ENCODE assay signal across 1 cellular context in the genomic region with DNA sequence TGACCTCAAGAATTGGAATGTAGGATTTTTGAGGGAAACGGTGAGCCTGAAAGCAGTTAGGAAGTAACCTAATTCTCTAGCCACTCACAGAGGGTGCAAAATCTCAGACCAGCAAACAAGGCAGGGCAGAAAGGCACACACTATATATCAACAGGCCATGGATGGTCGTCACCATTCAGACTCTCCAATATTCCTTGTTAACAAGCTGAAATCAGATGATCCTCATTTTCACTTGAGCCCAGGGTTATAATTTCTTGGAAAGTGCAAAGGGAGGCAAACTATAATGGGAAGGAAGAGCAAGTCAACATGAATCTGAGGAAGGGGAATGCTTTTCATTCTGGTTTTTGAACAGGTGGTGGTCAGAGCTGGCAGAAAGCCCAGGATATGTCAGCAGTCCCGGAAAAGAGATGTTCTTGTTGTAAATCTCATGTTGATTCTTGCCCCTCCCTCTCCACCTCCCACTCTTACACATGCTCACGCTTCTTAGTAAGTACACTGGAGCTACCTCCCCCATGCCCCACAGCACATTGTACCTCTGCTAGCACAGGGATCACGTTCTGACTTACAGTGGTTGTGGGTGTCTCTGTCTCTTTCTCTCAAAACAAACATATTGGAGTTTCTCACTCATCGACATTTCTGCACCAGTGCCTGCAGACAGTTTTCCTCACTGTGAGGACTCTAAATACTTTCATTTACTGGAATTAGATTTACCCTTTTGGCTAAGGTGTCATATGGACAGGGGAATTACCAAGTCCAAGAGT.
TF ChIP-seq lines count a peak whose summit lies in the region.

No MANE protein-coding gene starts in this region.

TF ChIP-seq in K562, 482 proteins besides CTCF, POLR2A, EP300 and RAD21 (continued from another document and continues in another):
- TF ChIP-seq, protein P1, sequence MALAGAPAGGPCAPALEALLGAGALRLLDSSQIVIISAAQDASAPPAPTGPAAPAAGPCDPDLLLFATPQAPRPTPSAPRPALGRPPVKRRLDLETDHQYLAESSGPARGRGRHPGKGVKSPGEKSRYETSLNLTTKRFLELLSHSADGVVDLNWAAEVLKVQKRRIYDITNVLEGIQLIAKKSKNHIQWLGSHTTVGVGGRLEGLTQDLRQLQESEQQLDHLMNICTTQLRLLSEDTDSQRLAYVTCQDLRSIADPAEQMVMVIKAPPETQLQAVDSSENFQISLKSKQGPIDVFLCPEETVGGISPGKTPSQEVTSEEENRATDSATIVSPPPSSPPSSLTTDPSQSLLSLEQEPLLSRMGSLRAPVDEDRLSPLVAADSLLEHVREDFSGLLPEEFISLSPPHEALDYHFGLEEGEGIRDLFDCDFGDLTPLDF (CRISPR knock-in tag; IDR thresholded peaks at IDR 0.05), result no peak
- TF ChIP-seq TEAD4 (IDR thresholded peaks at IDR 0.05; ENCODE audit: low read length) (peak; percentile 63; the same call in 1 of the 2 replicates), TEAD4 (CRISPR knock-in tag; IDR thresholded peaks at IDR 0.05; ENCODE audit: borderline replicate concordance) (no peak), KLF16 (IDR thresholded peaks at IDR 0.05) (peak; percentile 81), FOXP1 (CRISPR knock-in tag; IDR thresholded peaks at IDR 0.05) (no peak), KAT7 (CRISPR knock-in tag; IDR thresholded peaks at IDR 0.05; ENCODE audit: borderline replicate concordance) (no peak), BHLHE40 (IDR thresholded peaks at IDR 0.05; ENCODE audit: low read length) (peak; percentile 98), TRIM24 (IDR thresholded peaks at IDR 0.05) (peak; percentile 48 to 60; a peak in 2 of 4 replicates), TAL1 (IDR thresholded peaks at IDR 0.05) (peak; percentile 35; the same call in 1 of the 2 replicates), FOXK2 (conservative IDR thresholded peaks at IDR 0.05 in 1 of 2, IDR thresholded peaks at IDR 0.05 in 1 of 2; ENCODE audit: low read depth in 2 of 2) (peak; percentile 81 to 84), JUND (IDR thresholded peaks at IDR 0.05; ENCODE audit: borderline replicate concordance, low read depth, low read length) (peak; percentile 66), JUND (tag; IDR thresholded peaks at IDR 0.05; ENCODE audit: borderline replicate concordance, low read depth, low read length) (peak; percentile 81; the same call in 2 of the 3 replicates), MYC (IDR thresholded peaks at IDR 0.05; ENCODE audit: low read depth, low read length) (peak; percentile 78), MYC (CRISPR knock-in tag; IDR thresholded peaks at IDR 0.05; ENCODE audit: borderline replicate concordance, low read depth) (no peak), MTA3 (IDR thresholded peaks at IDR 0.05; ENCODE audit: borderline replicate concordance) (peak; percentile 25; the same call in 1 of the 2 replicates), DNMT1 (IDR thresholded peaks at IDR 0.05) (no peak), ZNF778 (CRISPR knock-in tag; IDR thresholded peaks at IDR 0.05) (no peak), ZNF282 (CRISPR knock-in tag; IDR thresholded peaks at IDR 0.05) (no peak), NRF1 (conservative IDR thresholded peaks at IDR 0.05 in 1 of 2, IDR thresholded peaks at IDR 0.05 in 1 of 2) (peak; percentile 86 to 88), POLR2AphosphoS5 (IDR thresholded peaks at IDR 0.05; ENCODE audit: control insufficient read depth, insufficient read depth, low read depth, low read length) (0 out of 2 replicates have a peak, but pooled peaks have one; percentile 22), TCFL5 (CRISPR knock-in tag; conservative IDR thresholded peaks at IDR 0.05) (no peak), L3MBTL2 (IDR thresholded peaks at IDR 0.05) (peak; percentile 41; the same call in 1 of the 2 replicates), ZNF253 (CRISPR knock-in tag; conservative IDR thresholded peaks at IDR 0.05) (no peak), JUN (IDR thresholded peaks at IDR 0.05; ENCODE audit: borderline replicate concordance, low read depth, low read length) (peak; percentile 37; the same call in 1 of the 2 replicates), JUN (CRISPR knock-in tag; IDR thresholded peaks at IDR 0.05; ENCODE audit: borderline replicate concordance) (no peak), HMGN3 (IDR thresholded peaks at IDR 0.05; ENCODE audit: borderline replicate concordance, extremely low read depth, insufficient read length, low read depth, low read length) (peak; percentile 36), ETV6 (IDR thresholded peaks at IDR 0.05; ENCODE audit: borderline replicate concordance in 1 of 2, low read depth in 2 of 2, low read length in 1 of 2) (0 out of 4 replicates have a peak, but pooled peaks of 1 of the 2 experiments have one; percentile 41), ETV6 (CRISPR knock-in tag; IDR thresholded peaks at IDR 0.05; ENCODE audit: borderline replicate concordance) (no peak), ZBTB17 (CRISPR knock-in tag; IDR thresholded peaks at IDR 0.05) (no peak), ESRRA (IDR thresholded peaks at IDR 0.05; ENCODE audit: borderline replicate concordance, low read depth) (peak; percentile 33; the same call in 1 of the 2 replicates), FOXK1 (CRISPR knock-in tag; IDR thresholded peaks at IDR 0.05; ENCODE audit: borderline replicate concordance) (no peak), SNRNP70 (optimal IDR thresholded peaks at IDR 0.05; ENCODE audit: low read depth, low read length) (no peak), ZNF24 (IDR thresholded peaks at IDR 0.05) (no peak), STAT5A (IDR thresholded peaks at IDR 0.05; ENCODE audit: borderline replicate concordance, low read length) (peak; percentile 39; the same call in 1 of the 2 replicates), SMARCC2 (IDR thresholded peaks at IDR 0.05; ENCODE audit: low read depth) (peak; percentile 72), RCOR1 (IDR thresholded peaks at IDR 0.05; ENCODE audit: borderline replicate concordance in 1 of 2, low read depth in 2 of 2, low read length in 2 of 2) (peak in 1 of 2 experiments; percentile 93; a peak in 2 of 4 replicates), NCOR1 (IDR thresholded peaks at IDR 0.05) (peak; percentile 42; the same call in 1 of the 2 replicates), RBM34 (IDR thresholded peaks at IDR 0.05; ENCODE audit: borderline replicate concordance, insufficient read depth, low read length) (no peak), ETV1 (tag; conservative IDR thresholded peaks at IDR 0.05; ENCODE audit: low read depth) (peak; percentile 79), LEF1 (IDR thresholded peaks at IDR 0.05) (peak; percentile 88), ZEB2 (IDR thresholded peaks at IDR 0.05) (peak; percentile 80; the same call in 1 of the 2 replicates), TCF3 (CRISPR knock-in tag; IDR thresholded peaks at IDR 0.05) (peak; percentile 52), ZNF583 (CRISPR knock-in tag; IDR thresholded peaks at IDR 0.05) (no peak), ATF7 (IDR thresholded peaks at IDR 0.05) (peak; percentile 60), CREB1 (IDR thresholded peaks at IDR 0.05) (0 out of 2 replicates have a peak, but pooled peaks have one; percentile 35), CREB1 (CRISPR knock-in tag; IDR thresholded peaks at IDR 0.05) (no peak), SOX6 (IDR thresholded peaks at IDR 0.05) (peak; percentile 87), RNF2 (IDR thresholded peaks at IDR 0.05) (peak; percentile 73), HDAC2 (IDR thresholded peaks at IDR 0.05) (peak; percentile 80; the same call in 1 of the 2 replicates)
- TF ChIP-seq, protein P2, sequence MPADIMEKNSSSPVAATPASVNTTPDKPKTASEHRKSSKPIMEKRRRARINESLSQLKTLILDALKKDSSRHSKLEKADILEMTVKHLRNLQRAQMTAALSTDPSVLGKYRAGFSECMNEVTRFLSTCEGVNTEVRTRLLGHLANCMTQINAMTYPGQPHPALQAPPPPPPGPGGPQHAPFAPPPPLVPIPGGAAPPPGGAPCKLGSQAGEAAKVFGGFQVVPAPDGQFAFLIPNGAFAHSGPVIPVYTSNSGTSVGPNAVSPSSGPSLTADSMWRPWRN (IDR thresholded peaks at IDR 0.05; ENCODE audit: low read depth), result peak; percentile 70
- TF ChIP-seq, protein P3, sequence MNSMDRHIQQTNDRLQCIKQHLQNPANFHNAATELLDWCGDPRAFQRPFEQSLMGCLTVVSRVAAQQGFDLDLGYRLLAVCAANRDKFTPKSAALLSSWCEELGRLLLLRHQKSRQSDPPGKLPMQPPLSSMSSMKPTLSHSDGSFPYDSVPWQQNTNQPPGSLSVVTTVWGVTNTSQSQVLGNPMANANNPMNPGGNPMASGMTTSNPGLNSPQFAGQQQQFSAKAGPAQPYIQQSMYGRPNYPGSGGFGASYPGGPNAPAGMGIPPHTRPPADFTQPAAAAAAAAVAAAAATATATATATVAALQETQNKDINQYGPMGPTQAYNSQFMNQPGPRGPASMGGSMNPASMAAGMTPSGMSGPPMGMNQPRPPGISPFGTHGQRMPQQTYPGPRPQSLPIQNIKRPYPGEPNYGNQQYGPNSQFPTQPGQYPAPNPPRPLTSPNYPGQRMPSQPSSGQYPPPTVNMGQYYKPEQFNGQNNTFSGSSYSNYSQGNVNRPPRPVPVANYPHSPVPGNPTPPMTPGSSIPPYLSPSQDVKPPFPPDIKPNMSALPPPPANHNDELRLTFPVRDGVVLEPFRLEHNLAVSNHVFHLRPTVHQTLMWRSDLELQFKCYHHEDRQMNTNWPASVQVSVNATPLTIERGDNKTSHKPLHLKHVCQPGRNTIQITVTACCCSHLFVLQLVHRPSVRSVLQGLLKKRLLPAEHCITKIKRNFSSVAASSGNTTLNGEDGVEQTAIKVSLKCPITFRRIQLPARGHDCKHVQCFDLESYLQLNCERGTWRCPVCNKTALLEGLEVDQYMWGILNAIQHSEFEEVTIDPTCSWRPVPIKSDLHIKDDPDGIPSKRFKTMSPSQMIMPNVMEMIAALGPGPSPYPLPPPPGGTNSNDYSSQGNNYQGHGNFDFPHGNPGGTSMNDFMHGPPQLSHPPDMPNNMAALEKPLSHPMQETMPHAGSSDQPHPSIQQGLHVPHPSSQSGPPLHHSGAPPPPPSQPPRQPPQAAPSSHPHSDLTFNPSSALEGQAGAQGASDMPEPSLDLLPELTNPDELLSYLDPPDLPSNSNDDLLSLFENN (IDR thresholded peaks at IDR 0.05; ENCODE audit: low read depth in 2 of 2, low read length in 2 of 2), result peak in 1 of 2 experiments; percentile 23; a peak in 1 of 4 replicates
- TF ChIP-seq, protein P4, sequence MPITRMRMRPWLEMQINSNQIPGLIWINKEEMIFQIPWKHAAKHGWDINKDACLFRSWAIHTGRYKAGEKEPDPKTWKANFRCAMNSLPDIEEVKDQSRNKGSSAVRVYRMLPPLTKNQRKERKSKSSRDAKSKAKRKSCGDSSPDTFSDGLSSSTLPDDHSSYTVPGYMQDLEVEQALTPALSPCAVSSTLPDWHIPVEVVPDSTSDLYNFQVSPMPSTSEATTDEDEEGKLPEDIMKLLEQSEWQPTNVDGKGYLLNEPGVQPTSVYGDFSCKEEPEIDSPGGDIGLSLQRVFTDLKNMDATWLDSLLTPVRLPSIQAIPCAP (CRISPR knock-in tag; IDR thresholded peaks at IDR 0.05; ENCODE audit: borderline replicate concordance), result no peak
- TF ChIP-seq, protein P5, sequence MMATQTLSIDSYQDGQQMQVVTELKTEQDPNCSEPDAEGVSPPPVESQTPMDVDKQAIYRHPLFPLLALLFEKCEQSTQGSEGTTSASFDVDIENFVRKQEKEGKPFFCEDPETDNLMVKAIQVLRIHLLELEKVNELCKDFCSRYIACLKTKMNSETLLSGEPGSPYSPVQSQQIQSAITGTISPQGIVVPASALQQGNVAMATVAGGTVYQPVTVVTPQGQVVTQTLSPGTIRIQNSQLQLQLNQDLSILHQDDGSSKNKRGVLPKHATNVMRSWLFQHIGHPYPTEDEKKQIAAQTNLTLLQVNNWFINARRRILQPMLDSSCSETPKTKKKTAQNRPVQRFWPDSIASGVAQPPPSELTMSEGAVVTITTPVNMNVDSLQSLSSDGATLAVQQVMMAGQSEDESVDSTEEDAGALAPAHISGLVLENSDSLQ (IDR thresholded peaks at IDR 0.05), result peak; percentile 95
- TF ChIP-seq, protein P6, sequence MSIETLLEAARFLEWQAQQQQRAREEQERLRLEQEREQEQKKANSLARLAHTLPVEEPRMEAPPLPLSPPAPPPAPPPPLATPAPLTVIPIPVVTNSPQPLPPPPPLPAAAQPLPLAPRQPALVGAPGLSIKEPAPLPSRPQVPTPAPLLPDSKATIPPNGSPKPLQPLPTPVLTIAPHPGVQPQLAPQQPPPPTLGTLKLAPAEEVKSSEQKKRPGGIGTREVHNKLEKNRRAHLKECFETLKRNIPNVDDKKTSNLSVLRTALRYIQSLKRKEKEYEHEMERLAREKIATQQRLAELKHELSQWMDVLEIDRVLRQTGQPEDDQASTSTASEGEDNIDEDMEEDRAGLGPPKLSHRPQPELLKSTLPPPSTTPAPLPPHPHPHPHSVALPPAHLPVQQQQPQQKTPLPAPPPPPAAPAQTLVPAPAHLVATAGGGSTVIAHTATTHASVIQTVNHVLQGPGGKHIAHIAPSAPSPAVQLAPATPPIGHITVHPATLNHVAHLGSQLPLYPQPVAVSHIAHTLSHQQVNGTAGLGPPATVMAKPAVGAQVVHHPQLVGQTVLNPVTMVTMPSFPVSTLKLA (conservative IDR thresholded peaks at IDR 0.05), result peak in 1 of 2 experiments; percentile 67; a peak in 3 of 4 replicates
- TF ChIP-seq, protein P7, sequence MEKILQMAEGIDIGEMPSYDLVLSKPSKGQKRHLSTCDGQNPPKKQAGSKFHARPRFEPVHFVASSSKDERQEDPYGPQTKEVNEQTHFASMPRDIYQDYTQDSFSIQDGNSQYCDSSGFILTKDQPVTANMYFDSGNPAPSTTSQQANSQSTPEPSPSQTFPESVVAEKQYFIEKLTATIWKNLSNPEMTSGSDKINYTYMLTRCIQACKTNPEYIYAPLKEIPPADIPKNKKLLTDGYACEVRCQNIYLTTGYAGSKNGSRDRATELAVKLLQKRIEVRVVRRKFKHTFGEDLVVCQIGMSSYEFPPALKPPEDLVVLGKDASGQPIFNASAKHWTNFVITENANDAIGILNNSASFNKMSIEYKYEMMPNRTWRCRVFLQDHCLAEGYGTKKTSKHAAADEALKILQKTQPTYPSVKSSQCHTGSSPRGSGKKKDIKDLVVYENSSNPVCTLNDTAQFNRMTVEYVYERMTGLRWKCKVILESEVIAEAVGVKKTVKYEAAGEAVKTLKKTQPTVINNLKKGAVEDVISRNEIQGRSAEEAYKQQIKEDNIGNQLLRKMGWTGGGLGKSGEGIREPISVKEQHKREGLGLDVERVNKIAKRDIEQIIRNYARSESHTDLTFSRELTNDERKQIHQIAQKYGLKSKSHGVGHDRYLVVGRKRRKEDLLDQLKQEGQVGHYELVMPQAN (IDR thresholded peaks at IDR 0.05; ENCODE audit: borderline replicate concordance), result no peak
- TF ChIP-seq, protein P8, sequence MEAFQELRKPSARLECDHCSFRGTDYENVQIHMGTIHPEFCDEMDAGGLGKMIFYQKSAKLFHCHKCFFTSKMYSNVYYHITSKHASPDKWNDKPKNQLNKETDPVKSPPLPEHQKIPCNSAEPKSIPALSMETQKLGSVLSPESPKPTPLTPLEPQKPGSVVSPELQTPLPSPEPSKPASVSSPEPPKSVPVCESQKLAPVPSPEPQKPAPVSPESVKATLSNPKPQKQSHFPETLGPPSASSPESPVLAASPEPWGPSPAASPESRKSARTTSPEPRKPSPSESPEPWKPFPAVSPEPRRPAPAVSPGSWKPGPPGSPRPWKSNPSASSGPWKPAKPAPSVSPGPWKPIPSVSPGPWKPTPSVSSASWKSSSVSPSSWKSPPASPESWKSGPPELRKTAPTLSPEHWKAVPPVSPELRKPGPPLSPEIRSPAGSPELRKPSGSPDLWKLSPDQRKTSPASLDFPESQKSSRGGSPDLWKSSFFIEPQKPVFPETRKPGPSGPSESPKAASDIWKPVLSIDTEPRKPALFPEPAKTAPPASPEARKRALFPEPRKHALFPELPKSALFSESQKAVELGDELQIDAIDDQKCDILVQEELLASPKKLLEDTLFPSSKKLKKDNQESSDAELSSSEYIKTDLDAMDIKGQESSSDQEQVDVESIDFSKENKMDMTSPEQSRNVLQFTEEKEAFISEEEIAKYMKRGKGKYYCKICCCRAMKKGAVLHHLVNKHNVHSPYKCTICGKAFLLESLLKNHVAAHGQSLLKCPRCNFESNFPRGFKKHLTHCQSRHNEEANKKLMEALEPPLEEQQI (IDR thresholded peaks at IDR 0.05), result no peak
